ENCODE assay signal across 8 cellular contexts in the genomic region with DNA sequence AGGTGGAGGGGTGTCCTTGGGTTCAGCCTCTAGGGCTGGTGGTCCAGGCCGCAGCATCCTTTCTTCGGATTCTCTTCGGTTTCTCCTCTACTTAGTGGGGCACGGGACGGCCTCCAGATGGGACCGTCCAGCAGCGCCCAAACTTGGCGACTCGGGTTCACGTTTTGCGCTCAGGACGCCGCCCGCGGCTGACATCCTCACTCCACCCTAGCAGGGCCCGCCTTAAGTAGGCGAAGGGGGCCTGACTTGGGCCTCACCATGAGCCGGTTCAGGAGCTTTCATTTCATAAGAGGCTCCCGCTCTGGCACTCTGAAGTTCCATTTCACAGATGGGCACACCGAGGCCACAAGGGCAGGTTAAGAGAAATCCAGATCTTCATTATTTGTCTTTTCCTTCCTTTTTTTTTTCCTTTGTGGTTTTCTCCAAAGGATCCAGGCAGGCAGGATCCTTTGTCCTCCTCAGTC.
A peak's percentile ranks its signal among the peaks of the same experiment; 100 is the strongest.
DNase-seq lines count a peak whose midpoint lies in the region; ATAC-seq and TF ChIP-seq lines count a peak whose summit lies in the region.

No MANE protein-coding gene starts in this region.

- H3K79me2 ChIP-seq in ACC112 (ENCODE audit: control insufficient read depth, insufficient read depth, low read length, unreplicated experiment) (no peaks in the 10 kb centered on the region), hepatocyte (peaks cover 40% of the 10 kb centered on the region)

- H3K4me1 ChIP-seq in ACC112 (ENCODE audit: control insufficient read depth, insufficient read depth, low read length, unreplicated experiment), result peaks cover 39% of the 10 kb centered on the region
- peaks cover 37% of the 10 kb centered on the region for H3K4me1 ChIP-seq in hepatocyte (ENCODE audit: insufficient read depth)

- H3K27ac ChIP-seq in ACC112 (ENCODE audit: low read depth, low read length), result no peak overlapping the region
- peak overlapping the region; percentile 94 for H3K27ac ChIP-seq in hepatocyte

- H3K36me3 Mint-ChIP-seq in stimulated activated naive B cell treated with anti-CD40 and anti-IgM and Interleukin-4, amounts not matched to agents 10 μg/mL and 1 μg/mL and 100 μg/mL, for 72 hours, result peaks cover 8 to 15% of the 10 kb centered on the region in 2 donors

- H3K4me3 Mint-ChIP-seq in stimulated activated naive B cell treated with anti-CD40 and anti-IgM and Interleukin-4, amounts not matched to agents 10 μg/mL and 1 μg/mL and 100 μg/mL, for 72 hours, result peak overlapping the region; percentile 86 to 89

- no peak for TF ChIP-seq CTCF in hepatocyte (IDR thresholded peaks at IDR 0.05; ENCODE audit: poor library complexity)

- in situ Hi-C loops in KBM-7 (cut with MboI; ENCODE audit: low pct_unique_long_range_greater_than_20kb, low sequenced_read_pairs), result no loop called here

- no peaks in the 10 kb centered on the region for H3K9me3 Mint-ChIP-seq in stimulated activated naive B cell treated with anti-CD40 and anti-IgM and Interleukin-4, amounts not matched to agents 10 μg/mL and 1 μg/mL and 100 μg/mL, for 72 hours

- H3K27me3 Mint-ChIP-seq in stimulated activated naive B cell treated with anti-CD40 and anti-IgM and Interleukin-4, amounts not matched to agents 10 μg/mL and 1 μg/mL and 100 μg/mL, for 72 hours, result peaks cover 5 to 32% of the 10 kb centered on the region in 2 donors

- H3K4me1 Mint-ChIP-seq in stimulated activated naive B cell treated with anti-CD40 and anti-IgM and Interleukin-4, amounts not matched to agents 10 μg/mL and 1 μg/mL and 100 μg/mL, for 72 hours, result peaks cover 35 to 54% of the 10 kb centered on the region in 2 donors

- H3K9me2 ChIP-seq in hepatocyte (replicated peaks; ENCODE audit: insufficient read depth), result no peaks in the 10 kb centered on the region

- H3K4me3 ChIP-seq in ACC112 (ENCODE audit: low read depth, low read length) (peak overlapping the region; percentile 80), hepatocyte (peak overlapping the region; percentile 82)

- no peaks in the 10 kb centered on the region for H3K27me3 ChIP-seq in ACC112 (ENCODE audit: insufficient read depth, low read length)
- H3K27me3 ChIP-seq in hepatocyte, result no peaks in the 10 kb centered on the region

- peak overlapping the region; percentile 98 for H3K27ac Mint-ChIP-seq in stimulated activated naive B cell treated with anti-CD40 and anti-IgM and Interleukin-4, amounts not matched to agents 10 μg/mL and 1 μg/mL and 100 μg/mL, for 72 hours

- H2AFZ ChIP-seq in ACC112 (ENCODE audit: low read length, unreplicated experiment) (no peak overlapping the region), hepatocyte (peak overlapping the region; percentile 31)

- ATAC-seq in GM19455 (IDR thresholded peaks at IDR 0.05; ENCODE audit: unreplicated experiment) (peak; percentile 33), HG03565 (IDR thresholded peaks at IDR 0.05; ENCODE audit: unreplicated experiment) (no peak)
- peak in 1 of 2 donors; percentile 4 for ATAC-seq in stimulated activated naive B cell treated with anti-CD40 and anti-IgM and Interleukin-4, amounts not matched to agents 10 μg/mL and 1 μg/mL and 100 μg/mL, for 72 hours (replicated peaks)

- 23% methylated on average over 20 of the region's 20 CpGs for WGBS in hepatocyte (ENCODE audit: low lambda C conversion rate, missing lambda C conversion rate)

- peak; percentile 63 for DNase-seq in SW480 (ENCODE audit: low spot score)
- DNase-seq in hepatocyte (ENCODE audit: low spot score), result peak; percentile 62
- DNase-seq in stimulated activated naive B cell treated with anti-CD40 and anti-IgM and Interleukin-4, amounts not matched to agents 10 μg/mL and 1 μg/mL and 100 μg/mL, for 72 hours, result no peak
- no peak for DNase-seq in KBM-7
- no peak for DNase-seq in NCI-H2029 (lab: John Stamatoyannopoulos, UW)

- H3K36me3 ChIP-seq in ACC112 (ENCODE audit: insufficient read depth, low read length), result no peaks in the 10 kb centered on the region
- no peaks in the 10 kb centered on the region for H3K36me3 ChIP-seq in hepatocyte (replicated peaks; ENCODE audit: insufficient read depth, low read depth)

- H3K9me3 ChIP-seq in hepatocyte (ENCODE audit: low read depth), result no peaks in the 10 kb centered on the region

- peak overlapping the region; percentile 96 for H3K4me2 ChIP-seq in hepatocyte

- H4K20me1 ChIP-seq in hepatocyte (ENCODE audit: insufficient read depth, poor library complexity, severe bottlenecking), result no peaks in the 10 kb centered on the region

Comparison
In these comparisons a context has a peak if more than half of its experiments do, and no peak if none do; other contexts are left out.
1. DNase-seq: peak in SW480 (single experiment) and hepatocyte (single experiment); none in stimulated activated naive B cell treated with anti-CD40 and anti-IgM and Interleukin-4, amounts not matched to agents 10 μg/mL and 1 μg/mL and 100 μg/mL, for 72 hours (single experiment), KBM-7 (single experiment) and NCI-H2029 (single experiment).